Comparison of ENCODE assay signal across 8 cellular contexts in the genomic region with DNA sequence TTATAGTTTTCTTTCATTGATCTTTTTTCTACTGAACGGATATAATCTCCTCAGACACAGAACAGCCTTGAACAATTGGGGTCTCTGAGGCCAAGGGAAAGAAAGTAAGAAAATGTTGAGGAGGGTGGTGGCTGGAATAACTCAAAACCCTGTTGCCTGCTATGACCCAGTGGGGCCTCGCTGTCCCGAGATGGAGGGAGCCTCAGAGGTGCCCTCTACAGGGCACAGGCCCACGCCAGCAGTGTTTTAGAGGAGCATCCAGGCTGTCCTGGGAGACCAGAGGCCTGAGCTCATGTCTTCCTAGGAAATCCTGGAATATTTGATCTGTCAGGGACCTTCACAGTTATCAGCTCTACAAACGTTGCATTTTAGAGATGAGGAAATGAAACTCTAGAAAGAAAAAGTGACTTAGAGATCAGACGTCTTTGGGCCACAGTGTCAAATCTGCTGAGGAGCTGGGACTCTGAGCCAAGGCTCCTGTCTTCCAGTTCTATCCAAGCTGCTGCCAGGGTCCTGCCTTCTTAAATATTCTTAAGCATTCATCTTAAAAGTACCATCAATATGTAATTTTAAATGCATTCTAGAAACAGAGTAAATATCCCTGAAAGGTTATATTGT. TPM values are rescaled to one million over a fixed set of nuclear protein-coding genes. Genes with fewer than 3 reads are reported as not detected.
DNase-seq lines count a peak whose midpoint lies in the region; ATAC-seq, FAIRE-seq and TF ChIP-seq lines count a peak whose summit lies in the region.

No MANE protein-coding gene starts in this region.

- H3F3A ChIP-seq in PC-3 (ENCODE audit: low read length, unreplicated experiment): no peaks in the 10 kb centered on the region

- POLR2A ChIA-PET in PC-3 (lab: Charles Lee; ENCODE audit: unreplicated experiment): no interaction called here

- H3K4me1 ChIP-seq in PC-3 (ENCODE audit: insufficient read depth, low read length) (no peaks in the 10 kb centered on the region), astrocyte (ENCODE audit: insufficient read depth, low read length) (no peaks in the 10 kb centered on the region)

- no peak overlapping the region for H3K4me2 ChIP-seq in PC-3 (ENCODE audit: low read length)
- H3K4me2 ChIP-seq in astrocyte (ENCODE audit: low read length): no peak overlapping the region

- no peaks in the 10 kb centered on the region for H3K9me2 ChIP-seq in PC-3 (replicated peaks; ENCODE audit: low read length)

- H3K4me1 Mint-ChIP-seq in astrocyte (ENCODE audit: low read depth, unreplicated experiment): peaks cover 3% of the 10 kb centered on the region

- DNase-seq in AG10803 (ENCODE audit: low read depth): peak; percentile 33
- peak; percentile 43 for DNase-seq in GM13977 (ENCODE audit: low spot score)
- DNase-seq in PC-3: peak; percentile 67
- DNase-seq in astrocyte (ENCODE audit: low read depth): no peak
- peak; percentile 75 for DNase-seq in iPS-NIHi11 (ENCODE audit: low spot score)
- DNase-seq in stimulated activated CD4-positive, alpha-beta T cell treated with anti-CD3 and anti-CD28 coated beads, Interleukin-4, amount 100 ng/mL, for 4 hours: peak; percentile 8 to 26
- no peak for DNase-seq in NCI-H1417 treated with DMSO at 0.1 percent for 48 hours (lab: John Stamatoyannopoulos, UW)

- H3K27me3 ChIP-seq in PC-3 (ENCODE audit: low read length) (no peaks in the 10 kb centered on the region), astrocyte (ENCODE audit: insufficient read depth, low read length) (no peaks in the 10 kb centered on the region)

- ATAC-seq in HG02938 (IDR thresholded peaks at IDR 0.05; ENCODE audit: unreplicated experiment) (peak; percentile 36), PC-3 (peak; percentile 97)

- no peaks in the 10 kb centered on the region for H3K36me3 Mint-ChIP-seq in astrocyte (ENCODE audit: low read depth, unreplicated experiment)

- BruUV-seq in PC-3 (replicated peaks; lab: Mats Ljungman, UMichigan): no TSS peak

- no peaks in the 10 kb centered on the region for H3K36me3 ChIP-seq in PC-3 (ENCODE audit: low read depth, low read length)
- H3K36me3 ChIP-seq in astrocyte (ENCODE audit: insufficient read depth, low read length): no peaks in the 10 kb centered on the region

- no peak overlapping the region for H3K4me3 Mint-ChIP-seq in astrocyte (ENCODE audit: unreplicated experiment)

- TF ChIP-seq CTCF in AG10803 (conservative IDR thresholded peaks at IDR 0.05; ENCODE audit: low read length) (peak; percentile 65), GM13977 (IDR thresholded peaks at IDR 0.05; ENCODE audit: extremely low read depth, insufficient read depth, missing control alignments) (peak; percentile 81), PC-3 (conservative IDR thresholded peaks at IDR 0.05; ENCODE audit: low read depth, low read length) (peak; percentile 93), astrocyte (IDR thresholded peaks at IDR 0.05; ENCODE audit: insufficient read depth, low read depth, low read length) (peak; percentile 58)

- H4K20me1 ChIP-seq in PC-3 (ENCODE audit: low read length): no peaks in the 10 kb centered on the region
- H4K20me1 ChIP-seq in astrocyte (ENCODE audit: insufficient read depth, low read length): no peaks in the 10 kb centered on the region

- H3K27ac Mint-ChIP-seq in astrocyte (ENCODE audit: unreplicated experiment): no peak overlapping the region

- H2AFZ ChIP-seq in PC-3 (ENCODE audit: low read length) (no peak overlapping the region), astrocyte (ENCODE audit: low read depth, low read length) (no peak overlapping the region)

- no peaks in the 10 kb centered on the region for H3K9me3 ChIP-seq in PC-3 (ENCODE audit: low read length)
- no peaks in the 10 kb centered on the region for H3K9me3 ChIP-seq in astrocyte (ENCODE audit: insufficient read depth, low read depth, low read length)

- H3K27me3 Mint-ChIP-seq in astrocyte (ENCODE audit: low read depth, unreplicated experiment): peaks cover 4% of the 10 kb centered on the region

- H3K4me3 ChIP-seq in AG10803 (ENCODE audit: low read length) (no peak overlapping the region), PC-3 (ENCODE audit: low read length) (no peak overlapping the region), astrocyte (ENCODE audit: insufficient read depth, low read depth, low read length) (no peak overlapping the region)

- CTCF ChIA-PET in PC-3 (lab: Charles Lee): interaction anchor here (0.5 to 1.2 kb wide), 9 partner anchors 15 to 232 kb away, joined by 3 to 14 read pairs (median 3); a partner anchor contains a TSS

- H3K9me3 Mint-ChIP-seq in astrocyte (ENCODE audit: unreplicated experiment): no peaks in the 10 kb centered on the region

- H3K79me2 ChIP-seq in PC-3 (ENCODE audit: low read length) (no peaks in the 10 kb centered on the region), astrocyte (ENCODE audit: insufficient read depth, low read length) (no peaks in the 10 kb centered on the region)

- intact Hi-C loops in PC-3 (cut with micrococcal nuclease): loop anchor here (1.0 to 10.0 kb wide), 3 partner anchors 61 to 236 kb away; no protein-coding TSS in a partner anchor

- in situ Hi-C loops in GM13977 (cut with MboI; ENCODE audit: low pct_unique_long_range_greater_than_20kb, low sequenced_read_pairs, unreplicated experiment): no loop called here

- H3K9ac ChIP-seq in PC-3 (ENCODE audit: low read length) (no peak overlapping the region), astrocyte (ENCODE audit: low read length) (no peak overlapping the region)

- no peak overlapping the region for H3K27ac ChIP-seq in PC-3 (ENCODE audit: low read length)
- H3K27ac ChIP-seq in astrocyte (ENCODE audit: low read depth, low read length): no peak overlapping the region

- no peak for FAIRE-seq in astrocyte (lab: Jason Lieb, UNC)

RNA-seq across cellular contexts. Expression of a gene that starts 26.3 kb away (rescaled TPM):
- total RNA-seq in PC-3 (2014; rRNA removed) (11.9 and 12.2 TPM in 2 replicates), astrocyte (3.7 and 5.0 TPM in 2 replicates)

RNA-seq across cellular contexts. Expression of a gene that starts 31.7 kb away (rescaled TPM):
- total RNA-seq in PC-3 (2014; rRNA removed): 1.3 and 3.9 TPM in 2 replicates
- total RNA-seq in astrocyte: 0.60 and 0.75 TPM in 2 replicates

Comparison
In these comparisons a context has a peak if more than half of its experiments do, and no peak if none do; other contexts are left out.
1. DNase-seq: peak in AG10803 (single experiment), GM13977 (single experiment), PC-3 (single experiment), iPS-NIHi11 (single experiment) and stimulated activated CD4-positive, alpha-beta T cell treated with anti-CD3 and anti-CD28 coated beads, Interleukin-4, amount 100 ng/mL, for 4 hours (2 of 2); none in astrocyte (single experiment) and NCI-H1417 treated with DMSO at 0.1 percent for 48 hours (single experiment).
2. Peak in every context shown above with its lines, with median percentiles within 50 percentile points of each other: CTCF ChIP-seq.